ENCODE assay signal across 8 cellular contexts in genomic region chr14:105488781-105489606, GRCh38. TPM values are rescaled to one million over a fixed set of nuclear protein-coding genes. Genes with fewer than 3 reads are reported as not detected.
DNase-seq lines count a peak whose midpoint lies in the region; ATAC-seq and TF ChIP-seq lines count a peak whose summit lies in the region.

No MANE protein-coding gene starts in this region.

- H3K27ac ChIP-seq in lung (ENCODE audit: low read depth in 1 of 2, low read length in 1 of 2) (peak overlapping the region; percentile 48 to 91), thymus (ENCODE audit: low read depth) (peak overlapping the region; percentile 96)

- no peaks in the 10 kb centered on the region for H3K9me3 Mint-ChIP-seq in T-helper 2 cell treated with Interferon-gamma antibody and Interleukin-4, amounts not matched to agents 5 μg/mL and 100 μg/mL, for 36 hours
- no peaks in the 10 kb centered on the region for H3K9me3 Mint-ChIP-seq in activated naive CD4-positive, alpha-beta T cell treated with anti-CD3 and anti-CD28 coated beads, Interleukin-2, amount 50 U/mL, for 72 hours
- no peaks in the 10 kb centered on the region for H3K9me3 Mint-ChIP-seq in endothelial cell (ENCODE audit: unreplicated experiment)

- no peak overlapping the region for H3K4me3 ChIP-seq in lung
- peak overlapping the region; percentile 65 for H3K4me3 ChIP-seq in thymus (ENCODE audit: low read length)

- no peaks in the 10 kb centered on the region for H3K9me3 ChIP-seq in lung (ENCODE audit: control insufficient read depth in 2 of 2, insufficient read depth in 1 of 2, low read length in 1 of 2)
- no peaks in the 10 kb centered on the region for H3K9me3 ChIP-seq in thymus (ENCODE audit: control insufficient read depth)

- H3K36me3 Mint-ChIP-seq in T-helper 2 cell treated with Interferon-gamma antibody and Interleukin-4, amounts not matched to agents 5 μg/mL and 100 μg/mL, for 36 hours (ENCODE audit: low read depth): peaks cover 11% of the 10 kb centered on the region
- peaks cover 0 to 5% of the 10 kb centered on the region in 2 donors for H3K36me3 Mint-ChIP-seq in activated naive CD4-positive, alpha-beta T cell treated with anti-CD3 and anti-CD28 coated beads, Interleukin-2, amount 50 U/mL, for 72 hours
- H3K36me3 Mint-ChIP-seq in endothelial cell (ENCODE audit: low read depth, unreplicated experiment): peaks cover 4% of the 10 kb centered on the region

- peak overlapping the region; percentile 91 for H3K4me3 Mint-ChIP-seq in T-helper 2 cell treated with Interferon-gamma antibody and Interleukin-4, amounts not matched to agents 5 μg/mL and 100 μg/mL, for 36 hours
- no peak overlapping the region for H3K4me3 Mint-ChIP-seq in endothelial cell (ENCODE audit: unreplicated experiment)

- H3K4me1 ChIP-seq in lung (ENCODE audit: control insufficient read depth in 2 of 2, insufficient read depth in 2 of 2, low read length in 2 of 2) (peaks cover 10 to 29% of the 10 kb centered on the region in 2 donors), thymus (ENCODE audit: control insufficient read depth, insufficient read depth, low read length) (peaks cover 24% of the 10 kb centered on the region)

- in situ Hi-C loops in GM13976 (cut with MboI; ENCODE audit: low sequenced_read_pairs, unreplicated experiment): loop anchor here (10.0 kb wide), 1 partner anchor 114 kb away; no protein-coding TSS in a partner anchor

- TF ChIP-seq CTCF in lung (IDR thresholded peaks at IDR 0.05; ENCODE audit: control extremely low read depth, extremely low read depth) (no peak), endothelial cell (IDR thresholded peaks at IDR 0.05; ENCODE audit: unreplicated experiment) (no peak), GM13976 (IDR thresholded peaks at IDR 0.05; ENCODE audit: borderline replicate concordance, control extremely low read depth, extremely low read depth, insufficient read depth, missing control alignments) (no peak)

- peaks cover 19% of the 10 kb centered on the region for H3K4me1 Mint-ChIP-seq in T-helper 2 cell treated with Interferon-gamma antibody and Interleukin-4, amounts not matched to agents 5 μg/mL and 100 μg/mL, for 36 hours (ENCODE audit: low read depth)
- H3K4me1 Mint-ChIP-seq in endothelial cell (ENCODE audit: unreplicated experiment): peaks cover 7% of the 10 kb centered on the region

- no peak for ATAC-seq in activated naive CD4-positive, alpha-beta T cell treated with anti-CD3 and anti-CD28 coated beads, Interleukin-2, amount 50 U/mL, for 72 hours
- ATAC-seq in lung (ENCODE audit: insufficient read depth, low FRiP score): no peak
- no peak for ATAC-seq in HG02970 (IDR thresholded peaks at IDR 0.05; ENCODE audit: low FRiP score, unreplicated experiment)

- H3K27me3 Mint-ChIP-seq in T-helper 2 cell treated with Interferon-gamma antibody and Interleukin-4, amounts not matched to agents 5 μg/mL and 100 μg/mL, for 36 hours (ENCODE audit: low read depth): no peaks in the 10 kb centered on the region
- H3K27me3 Mint-ChIP-seq in endothelial cell (ENCODE audit: unreplicated experiment): peaks cover 30% of the 10 kb centered on the region

- H3K36me3 ChIP-seq in lung (ENCODE audit: control insufficient read depth in 2 of 2, insufficient read depth in 2 of 2, low read length in 2 of 2) (no peaks in the 10 kb centered on the region), thymus (ENCODE audit: control insufficient read depth, insufficient read depth) (peaks cover 10% of the 10 kb centered on the region)

- no peaks in the 10 kb centered on the region for H3K27me3 ChIP-seq in lung (ENCODE audit: control insufficient read depth, insufficient read depth)
- peaks cover 17% of the 10 kb centered on the region for H3K27me3 ChIP-seq in thymus (ENCODE audit: control insufficient read depth, insufficient read depth)

- H3K27ac Mint-ChIP-seq in T-helper 2 cell treated with Interferon-gamma antibody and Interleukin-4, amounts not matched to agents 5 μg/mL and 100 μg/mL, for 36 hours: peak overlapping the region; percentile 92
- H3K27ac Mint-ChIP-seq in activated naive CD4-positive, alpha-beta T cell treated with anti-CD3 and anti-CD28 coated beads, Interleukin-2, amount 50 U/mL, for 72 hours: peak overlapping the region; percentile 17 to 81
- H3K27ac Mint-ChIP-seq in endothelial cell (ENCODE audit: unreplicated experiment): no peak overlapping the region

- no peak for DNase-seq in T-helper 2 cell treated with Interferon-gamma antibody and Interleukin-4, amounts not matched to agents 5 μg/mL and 100 μg/mL, for 36 hours (ENCODE audit: low spot score)
- DNase-seq in T-helper 2 cell: no peak
- DNase-seq in activated naive CD4-positive, alpha-beta T cell treated with anti-CD3 and anti-CD28 coated beads, Interleukin-2, amount 50 U/mL, for 72 hours (ENCODE audit: low spot score in 2 of 2): no peak
- no peak for DNase-seq in lung (ENCODE audit: low spot score)
- DNase-seq in endothelial cell (ENCODE audit: low spot score): no peak
- DNase-seq in GM13976 (ENCODE audit: low spot score): no peak

- WGBS in lung, 2 donors: 60 to 69% methylated on average over 21 of the region's 21 CpGs
- WGBS in thymus: 85% methylated on average over 21 of the region's 21 CpGs

RNA-seq across cellular contexts. Expression of gene TEDC1, which starts 2.1 kb away (rescaled TPM):
- 10 to 100 TPM; 32.6 to 34.1 TPM for total RNA-seq in activated naive CD4-positive, alpha-beta T cell treated with anti-CD3 and anti-CD28 coated beads, Interleukin-2, amount 50 U/mL, for 72 hours
- total RNA-seq in lung (10 to 100 TPM in 1 of 2 donors, 1 to 10 TPM in 1; 5.8 to 20.8 TPM), endothelial cell (ENCODE audit: unreplicated experiment) (11.5 TPM)
- polyA plus RNA-seq in lung (10 to 100 TPM; 12.8 to 16.0 TPM), thymus (23.3 TPM)

RNA-seq across cellular contexts. Expression of gene CRIP1, which starts 2.3 kb away (rescaled TPM):
- total RNA-seq in activated naive CD4-positive, alpha-beta T cell treated with anti-CD3 and anti-CD28 coated beads, Interleukin-2, amount 50 U/mL, for 72 hours: 100 to 1,000 TPM; 200 to 214 TPM
- total RNA-seq in lung (100 to 1,000 TPM in 1 of 2 donors, 10 to 100 TPM in 1; 72.8 to 422 TPM), endothelial cell (ENCODE audit: unreplicated experiment) (2.5 TPM)
- polyA plus RNA-seq in lung (100 to 1,000 TPM; 181 to 465 TPM), thymus (471 TPM)

RNA-seq across cellular contexts. Expression of gene CRIP2, which starts 14.4 kb away (rescaled TPM):
- total RNA-seq in activated naive CD4-positive, alpha-beta T cell treated with anti-CD3 and anti-CD28 coated beads, Interleukin-2, amount 50 U/mL, for 72 hours: under 1 TPM; 0.27 to 0.34 TPM
- total RNA-seq in lung: 100 to 1,000 TPM; 135 to 267 TPM
- 100 to 1,000 TPM; 194 to 216 TPM for polyA plus RNA-seq in lung
- 89.7 TPM for polyA plus RNA-seq in thymus
- total RNA-seq in endothelial cell (ENCODE audit: unreplicated experiment): 67.4 TPM

RNA-seq across cellular contexts. Expression of gene TMEM121, which starts 37.4 kb away (rescaled TPM):
- total RNA-seq in activated naive CD4-positive, alpha-beta T cell treated with anti-CD3 and anti-CD28 coated beads, Interleukin-2, amount 50 U/mL, for 72 hours: 10 to 100 TPM in 1 of 2 donors, 1 to 10 TPM in 1; 2.2 to 10.2 TPM
- total RNA-seq in lung: 1 to 10 TPM; 3.0 to 5.4 TPM
- polyA plus RNA-seq in lung: 1 to 10 TPM; 1.1 to 2.6 TPM
- polyA plus RNA-seq in thymus: 2.1 TPM
- 1.6 TPM for total RNA-seq in endothelial cell (ENCODE audit: unreplicated experiment)

Comparison
In these comparisons a context has a peak if more than half of its experiments do, and no peak if none do; other contexts are left out.
1. RNA of gene CRIP1, which starts 2.3 kb away (total RNA-seq): 72.8 to 422 TPM in lung and 200 to 214 TPM in activated naive CD4-positive, alpha-beta T cell treated with anti-CD3 and anti-CD28 coated beads, Interleukin-2, amount 50 U/mL, for 72 hours; 2.5 TPM in endothelial cell (single experiment); every median in the first group is over 10 times any median in the second.
2. RNA of gene CRIP2, which starts 14.4 kb away (total RNA-seq): 135 to 267 TPM in lung and 67.4 TPM in endothelial cell (single experiment); 0.27 to 0.34 TPM in activated naive CD4-positive, alpha-beta T cell treated with anti-CD3 and anti-CD28 coated beads, Interleukin-2, amount 50 U/mL, for 72 hours; every median in the first group is over 10 times any median in the second.